ENCODE assay signal across 1 cellular context in genomic region chr14:105398044-105398725, GRCh38.
TF ChIP-seq lines count a peak whose summit lies in the region.

TSS of gene TEX22 (plus strand) at chr14:105398538. CDS start at chr14:105399341, 803 bp downstream.

TF ChIP-seq in K562, 482 proteins besides CTCF, POLR2A, EP300 and RAD21 (continued from another document and continues in another):
- TF ChIP-seq E4F1 (CRISPR knock-in tag; IDR thresholded peaks at IDR 0.05; ENCODE audit: borderline replicate concordance) (no peak), PRPF4 (IDR thresholded peaks at IDR 0.05; ENCODE audit: insufficient read depth, low read depth, low read length, poor library complexity, severe bottlenecking) (no peak), KDM4B (IDR thresholded peaks at IDR 0.05; ENCODE audit: borderline replicate concordance in 2 of 2, low read depth in 1 of 2) (no peak), TRIM24 (IDR thresholded peaks at IDR 0.05) (peak in 1 of 2 experiments; percentile 44; a peak in 3 of 4 replicates), ZNF384 (IDR thresholded peaks at IDR 0.05; ENCODE audit: low read depth, low read length) (no peak), MAFF (IDR thresholded peaks at IDR 0.05; ENCODE audit: low read length) (no peak), E2F6 (IDR thresholded peaks at IDR 0.05; ENCODE audit: borderline replicate concordance in 1 of 2, extremely low read depth in 1 of 2, insufficient read depth in 1 of 2, insufficient read length in 1 of 2, low read depth in 1 of 2, low read length in 1 of 2, poor library complexity in 1 of 2, severe bottlenecking in 1 of 2) (peak; percentile 93 to 99), MBD2 (IDR thresholded peaks at IDR 0.05; ENCODE audit: borderline replicate concordance, low read depth) (no peak), TARDBP (IDR thresholded peaks at IDR 0.05) (no peak), ZNF668 (CRISPR knock-in tag; IDR thresholded peaks at IDR 0.05) (no peak), GABPA (tag; conservative IDR thresholded peaks at IDR 0.05; ENCODE audit: low read depth) (peak; percentile 94), NCOA1 (IDR thresholded peaks at IDR 0.05; ENCODE audit: low read depth) (no peak), STAT5B (CRISPR knock-in tag; IDR thresholded peaks at IDR 0.05) (no peak), ZFP1 (CRISPR knock-in tag; IDR thresholded peaks at IDR 0.05) (no peak), TAL1 (IDR thresholded peaks at IDR 0.05) (no peak), ETV1 (tag; conservative IDR thresholded peaks at IDR 0.05; ENCODE audit: low read depth) (peak; percentile 53), POLR2B (IDR thresholded peaks at IDR 0.05; ENCODE audit: low read depth, partially characterized antibody) (peak; percentile 56), ZNF778 (CRISPR knock-in tag; IDR thresholded peaks at IDR 0.05) (no peak), ZSCAN32 (CRISPR knock-in tag; IDR thresholded peaks at IDR 0.05) (no peak), SRF (CRISPR knock-in tag; IDR thresholded peaks at IDR 0.05) (no peak), CHD7 (IDR thresholded peaks at IDR 0.05; ENCODE audit: low read depth, low read length) (no peak), RBBP5 (IDR thresholded peaks at IDR 0.05; ENCODE audit: borderline replicate concordance, insufficient read depth, low read length, poor library complexity, severe bottlenecking) (no peak), FOXP1 (CRISPR knock-in tag; IDR thresholded peaks at IDR 0.05) (peak; percentile 74; the same call in 1 of the 2 replicates), CEBPB (tag; IDR thresholded peaks at IDR 0.05) (no peak; the same call in 1 of the 2 replicates), ZBTB43 (CRISPR knock-in tag; IDR thresholded peaks at IDR 0.05) (no peak), ARNT (IDR thresholded peaks at IDR 0.05) (no peak), MXI1 (IDR thresholded peaks at IDR 0.05; ENCODE audit: low read depth, low read length) (no peak), MIER1 (IDR thresholded peaks at IDR 0.05; ENCODE audit: low read depth) (no peak), PHB2 (IDR thresholded peaks at IDR 0.05; ENCODE audit: low read depth) (no peak), DEAF1 (CRISPR knock-in tag; IDR thresholded peaks at IDR 0.05) (no peak), HEY1 (CRISPR knock-in tag; IDR thresholded peaks at IDR 0.05; ENCODE audit: borderline replicate concordance) (no peak), ZNF12 (CRISPR knock-in tag; IDR thresholded peaks at IDR 0.05) (no peak), RB1 (IDR thresholded peaks at IDR 0.05; ENCODE audit: low read depth) (peak; percentile 69; the same call in 1 of the 2 replicates), MTA3 (IDR thresholded peaks at IDR 0.05; ENCODE audit: borderline replicate concordance) (0 out of 2 replicates have a peak, but pooled peaks have one; percentile 37), POLR2AphosphoS5 (IDR thresholded peaks at IDR 0.05; ENCODE audit: control insufficient read depth, insufficient read depth, low read depth, low read length) (no peak; the same call in 1 of the 2 replicates), GMEB1 (CRISPR knock-in tag; IDR thresholded peaks at IDR 0.05) (peak; percentile 47), LEF1 (IDR thresholded peaks at IDR 0.05) (no peak), CSDE1 (IDR thresholded peaks at IDR 0.05) (no peak), MCM5 (IDR thresholded peaks at IDR 0.05; ENCODE audit: low read depth) (no peak), CREM (IDR thresholded peaks at IDR 0.05; ENCODE audit: low read depth) (no peak), JUND (IDR thresholded peaks at IDR 0.05; ENCODE audit: borderline replicate concordance, low read depth, low read length) (no peak), JUND (tag; IDR thresholded peaks at IDR 0.05; ENCODE audit: borderline replicate concordance, low read depth, low read length) (no peak), KLF16 (IDR thresholded peaks at IDR 0.05) (no peak), PPARD (CRISPR knock-in tag; IDR thresholded peaks at IDR 0.05) (no peak), ZNF232 (CRISPR knock-in tag; IDR thresholded peaks at IDR 0.05) (no peak), ATF4 (CRISPR knock-in tag; IDR thresholded peaks at IDR 0.05) (peak; percentile 81)
